1 cellular context compared by ENCODE assay signal in genomic region chr12:123319826-123320225, GRCh38.
TF ChIP-seq lines count a peak whose summit lies in the region.

No MANE protein-coding gene starts in this region.

TF ChIP-seq in GM12878, 131 proteins besides CTCF, POLR2A, EP300 and RAD21:
- TF ChIP-seq ATF3 (IDR thresholded peaks at IDR 0.05; ENCODE audit: borderline replicate concordance, extremely low read depth, low read depth, low read length) (no peak), HDAC6 (IDR thresholded peaks at IDR 0.05; ENCODE audit: unreplicated experiment) (no peak), ZNF592 (IDR thresholded peaks at IDR 0.05) (no peak), STAT3 (IDR thresholded peaks at IDR 0.05; ENCODE audit: low read depth, low read length) (no peak), LARP7 (IDR thresholded peaks at IDR 0.05) (no peak), NR2C1 (IDR thresholded peaks at IDR 0.05) (no peak), RFX5 (IDR thresholded peaks at IDR 0.05; ENCODE audit: low read depth, low read length) (no peak), PAX8 (IDR thresholded peaks at IDR 0.05) (no peak), JUND (IDR thresholded peaks at IDR 0.05; ENCODE audit: low read depth, low read length) (no peak), TCF12 (IDR thresholded peaks at IDR 0.05; ENCODE audit: low read depth, low read length) (no peak), ZSCAN29 (IDR thresholded peaks at IDR 0.05) (no peak), RAD51 (IDR thresholded peaks at IDR 0.05) (no peak), SRF (IDR thresholded peaks at IDR 0.05; ENCODE audit: low read depth in 2 of 2, low read length in 2 of 2) (no peak)
TF ChIP-seq in GM12878: peak in this region for 0.
